ENCODE assay signal across 11 cellular contexts in the genomic region with DNA sequence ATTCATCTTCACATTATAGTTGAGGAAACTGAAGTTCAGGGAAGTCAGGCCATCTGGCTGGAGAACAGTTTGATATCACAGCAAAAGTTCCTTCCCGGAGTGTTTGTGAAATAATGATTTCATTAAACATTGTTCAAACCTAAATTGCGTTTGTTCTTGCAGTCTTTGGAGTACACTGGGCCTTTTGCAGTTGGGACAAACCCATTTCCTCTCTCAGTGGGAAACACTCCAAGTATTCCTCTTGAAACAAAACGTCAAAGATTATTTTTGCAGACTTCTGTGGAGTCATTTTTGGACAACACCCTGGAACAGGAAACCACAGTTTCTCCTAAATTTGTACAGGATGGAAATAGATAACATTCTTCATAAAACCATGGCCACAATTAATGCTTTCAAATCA.
A peak's percentile ranks its signal among the peaks of the same experiment; 100 is the strongest.
DNase-seq lines count a peak whose midpoint lies in the region; ATAC-seq and TF ChIP-seq lines count a peak whose summit lies in the region.
"Had no signal": no experiment of that assay in that cellular context is flagged by ENCODE, and none has a peak within 500 bp of the region (broad histone marks: within the 10 kb centered on the region; RNA-seq: fewer than 3 reads in every experiment).

No MANE protein-coding gene starts in this region.

- peak overlapping the region; percentile 30 for H3K27ac ChIP-seq in duodenal mucosa (ENCODE audit: low read depth, low read length)
- H3K27ac ChIP-seq in mesenchymal stem cell (ENCODE audit: low read length, poor library complexity, severe bottlenecking), result no peak overlapping the region
- H3K27ac ChIP-seq in thyroid gland, result peak overlapping the region; percentile 48 to 82 (median 72)

- WGBS in mesenchymal stem cell, result 62% methylated on average over 3 of the region's 3 CpGs
- 8 to 14% methylated on average over 3 of the region's 3 CpGs for WGBS in thyroid gland, 2 donors

- H3K4me3 ChIP-seq in duodenal mucosa (ENCODE audit: low read depth in 1 of 2, low read length in 2 of 2), result no peak overlapping the region
- H3K4me3 ChIP-seq in mesenchymal stem cell (ENCODE audit: insufficient read depth in 1 of 2, low read depth in 1 of 2, low read length in 2 of 2), result peak overlapping the region in 1 of 2 experiments; percentile 37
- no peak overlapping the region for H3K4me3 ChIP-seq in thyroid gland (replicated peaks in 1 of 3)

- no peak overlapping the region for H4K8ac ChIP-seq in mesenchymal stem cell (ENCODE audit: low read length)

- H3K27me3 ChIP-seq in duodenal mucosa (ENCODE audit: control insufficient read depth in 1 of 2, insufficient read depth in 2 of 2, low read length in 2 of 2) (no peaks in the 10 kb centered on the region), mesenchymal stem cell (ENCODE audit: control insufficient read depth in 1 of 2, insufficient read depth in 1 of 2, low read length in 2 of 2) (no peaks in the 10 kb centered on the region), thyroid gland (no peaks in the 10 kb centered on the region)

- H2BK5ac ChIP-seq in mesenchymal stem cell (ENCODE audit: low read depth, low read length, poor library complexity, severe bottlenecking), result no peak overlapping the region

- no peak overlapping the region for H2BK12ac ChIP-seq in mesenchymal stem cell (ENCODE audit: low read length in 2 of 2)

- no peak overlapping the region for H2BK120ac ChIP-seq in mesenchymal stem cell (ENCODE audit: low read depth, low read length)

- DNase-seq in KBM-7, result peak; percentile 17
- no peak for DNase-seq in mesenchymal stem cell
- no peak for DNase-seq in thyroid gland
- DNase-seq in activated CD4-positive, alpha-beta T cell treated with anti-CD3 and anti-CD28 coated beads, Interleukin-2, amount 50 U/mL, for 1 hour, result no peak
- DNase-seq in HK-2 (ENCODE audit: unreplicated experiment), result no peak
- no peak for DNase-seq in NOMO-1 treated with dmso at 0.1 percent for 144 hours (lab: John Stamatoyannopoulos, UW; ENCODE audit: unreplicated experiment)
- DNase-seq: NCI-H1417; nucleus accumbens; stimulated activated naive B cell treated with anti-CD40 and anti-IgM and Interleukin-4, amounts not matched to agents 10 μg/mL and 1 μg/mL and 100 μg/mL, for 72 hours had no signal

- no peak for TF ChIP-seq CTCF in thyroid gland (IDR thresholded peaks at IDR 0.05)

- TF ChIP-seq POLR2A in thyroid gland (IDR thresholded peaks at IDR 0.05), result no peak

- H3K9me3 ChIP-seq in duodenal mucosa (ENCODE audit: control insufficient read depth in 1 of 2, low read length in 2 of 2) (no peaks in the 10 kb centered on the region), mesenchymal stem cell (ENCODE audit: control insufficient read depth, low read length) (no peaks in the 10 kb centered on the region), thyroid gland (no peaks in the 10 kb centered on the region)

- H3K18ac ChIP-seq in mesenchymal stem cell (ENCODE audit: low read depth in 1 of 2, low read length in 2 of 2), result no peak overlapping the region

- ATAC-seq in HG03571 (IDR thresholded peaks at IDR 0.05; ENCODE audit: unreplicated experiment), result no peak
- ATAC-seq: stimulated activated naive B cell treated with anti-CD40 and anti-IgM and Interleukin-4, amounts not matched to agents 10 μg/mL and 1 μg/mL and 100 μg/mL, for 72 hours had no signal

- H3K14ac ChIP-seq in mesenchymal stem cell (ENCODE audit: low read length in 2 of 2), result no peak overlapping the region

- no peak overlapping the region for H3K4ac ChIP-seq in mesenchymal stem cell (ENCODE audit: low read depth in 1 of 2, low read length in 2 of 2)

- H2AFZ ChIP-seq in mesenchymal stem cell (ENCODE audit: low read depth, low read length), result no peak overlapping the region

- H3K23ac ChIP-seq in mesenchymal stem cell (ENCODE audit: low read length in 2 of 2), result no peak overlapping the region

- in situ Hi-C loops in KBM-7 (cut with MboI; ENCODE audit: low pct_unique_long_range_greater_than_20kb, low sequenced_read_pairs), result no loop called here

- H3K4me1 ChIP-seq in duodenal mucosa (ENCODE audit: control insufficient read depth in 1 of 2, insufficient read depth in 2 of 2, low read length in 2 of 2) (peaks cover 16 to 28% of the 10 kb centered on the region in 2 donors), mesenchymal stem cell (ENCODE audit: control insufficient read depth, insufficient read depth, low read depth, low read length) (peaks cover 3% of the 10 kb centered on the region), thyroid gland (peaks cover 31 to 53% of the 10 kb centered on the region in 2 donors)

- H3K9ac ChIP-seq in duodenal mucosa (ENCODE audit: low read depth in 1 of 2, low read length in 2 of 2) (no peak overlapping the region), mesenchymal stem cell (ENCODE audit: low read length) (peak overlapping the region; percentile 60)

- intact Hi-C loops in thyroid gland (cut with DNase I), result loop anchor here (10.0 kb wide), 1 partner anchor 284 kb away; the partner anchor contains the start of gene PTPRG

- no peak overlapping the region for H3K4me2 ChIP-seq in mesenchymal stem cell (ENCODE audit: low read length, poor library complexity, severe bottlenecking)

- H4K91ac ChIP-seq in mesenchymal stem cell (ENCODE audit: low read length), result no peak overlapping the region

- H3K36me3 ChIP-seq in duodenal mucosa (ENCODE audit: control insufficient read depth in 1 of 2, insufficient read depth in 2 of 2, low read length in 2 of 2) (no peaks in the 10 kb centered on the region), mesenchymal stem cell (ENCODE audit: control insufficient read depth in 1 of 2, insufficient read depth in 2 of 2, low read depth in 1 of 2, low read length in 2 of 2) (no peaks in the 10 kb centered on the region), thyroid gland (no peaks in the 10 kb centered on the region)

- peaks cover 29% of the 10 kb centered on the region for H3K79me1 ChIP-seq in mesenchymal stem cell (replicated peaks; ENCODE audit: low read length, poor library complexity, severe bottlenecking)

- no peak overlapping the region for H2BK15ac ChIP-seq in mesenchymal stem cell (ENCODE audit: low read depth, poor library complexity, severe bottlenecking)

- no peak overlapping the region for H2AK5ac ChIP-seq in mesenchymal stem cell (ENCODE audit: low read length, severe bottlenecking)
